In genomic region chr5:141681695-141682641, GRCh38 we compare ENCODE assay signal across 8 cellular contexts. TPM values are rescaled to one million over a fixed set of nuclear protein-coding genes. Genes with fewer than 3 reads are reported as not detected.
DNase-seq lines count a peak whose midpoint lies in the region; ATAC-seq lines count a peak whose summit lies in the region.

Gene ARAP3 (minus strand): TSS chr5:141682230. CDS start chr5:141680486, 1,744 bp downstream.

- no peaks in the 10 kb centered on the region for H3K9me3 Mint-ChIP-seq in activated CD4-positive, alpha-beta T cell treated with anti-CD3 and anti-CD28 coated beads, Interleukin-2, amount 10 ng/mL, durations not matched to agents 7 days and 5 days

- ATAC-seq in HG02623 (IDR thresholded peaks at IDR 0.05; ENCODE audit: unreplicated experiment) (no peak), HG02588 (IDR thresholded peaks at IDR 0.05; ENCODE audit: unreplicated experiment) (no peak)

- peak within 1 kb of the TSS; percentile 88 for H3K27ac Mint-ChIP-seq in activated CD4-positive, alpha-beta T cell treated with anti-CD3 and anti-CD28 coated beads, Interleukin-2, amount 10 ng/mL, durations not matched to agents 7 days and 5 days

- peak within 1 kb of the TSS; percentile 59 for H3K4me3 Mint-ChIP-seq in activated CD4-positive, alpha-beta T cell treated with anti-CD3 and anti-CD28 coated beads, Interleukin-2, amount 10 ng/mL, durations not matched to agents 7 days and 5 days

- H3K27me3 Mint-ChIP-seq in activated CD4-positive, alpha-beta T cell treated with anti-CD3 and anti-CD28 coated beads, Interleukin-2, amount 10 ng/mL, durations not matched to agents 7 days and 5 days: peaks cover 3% of the 10 kb centered on the region

- peaks cover 35% of the 10 kb centered on the region for H3K4me1 Mint-ChIP-seq in activated CD4-positive, alpha-beta T cell treated with anti-CD3 and anti-CD28 coated beads, Interleukin-2, amount 10 ng/mL, durations not matched to agents 7 days and 5 days

- POLR2A ChIA-PET in activated CD4-positive, alpha-beta T cell treated with anti-CD3 and anti-CD28 coated beads, Interleukin-2, amount 10 ng/mL, durations not matched to agents 7 days and 5 days (lab: Charles Lee): no interaction called here

- peak; percentile 54 for DNase-seq in CMK (ENCODE audit: low read depth)
- DNase-seq in LoVo (ENCODE audit: low spot score): peak; percentile 87
- peak; percentile 26 for DNase-seq in activated CD4-positive, alpha-beta T cell treated with anti-CD3 and anti-CD28 coated beads, Interleukin-2, amount 10 ng/mL, durations not matched to agents 7 days and 5 days
- peak; percentile 80 for DNase-seq in ecto neural progenitor cell (ENCODE audit: low spot score)
- DNase-seq in left kidney (ENCODE audit: low read depth, low spot score): peak; percentile 77
- DNase-seq in stimulated activated CD4-positive, alpha-beta T cell treated with anti-CD3 and anti-CD28 coated beads, Interleukin-2, amount 100 ng/mL, for 24 hours: peak; percentile 47 to 57

- CTCF ChIA-PET in activated CD4-positive, alpha-beta T cell treated with anti-CD3 and anti-CD28 coated beads, Interleukin-2, amount 10 ng/mL, durations not matched to agents 7 days and 5 days (lab: Charles Lee): interaction anchor here (1.3 to 5.9 kb wide), 4 partner anchors 11 to 279 kb away, joined by 3 to 43 read pairs (median 10); no protein-coding TSS in a partner anchor

- H3K36me3 Mint-ChIP-seq in activated CD4-positive, alpha-beta T cell treated with anti-CD3 and anti-CD28 coated beads, Interleukin-2, amount 10 ng/mL, durations not matched to agents 7 days and 5 days (ENCODE audit: low read depth): no peaks in the 10 kb centered on the region

RNA-seq across cellular contexts. Expression of gene ARAP3, which starts in this region (rescaled TPM):
- total RNA-seq in activated CD4-positive, alpha-beta T cell treated with anti-CD3 and anti-CD28 coated beads, Interleukin-2, amount 10 ng/mL, durations not matched to agents 7 days and 5 days: 1 to 10 TPM; 4.2 to 4.6 TPM

Comparison
In these comparisons a context has a peak if more than half of its experiments do, and no peak if none do; other contexts are left out.
1. DNase-seq: peak in every context shown above with its lines; median percentile 87 in LoVo; 80 in ecto neural progenitor cell; 77 in left kidney; 54 in CMK; 52 in stimulated activated CD4-positive, alpha-beta T cell treated with anti-CD3 and anti-CD28 coated beads, Interleukin-2, amount 100 ng/mL, for 24 hours; 26 in activated CD4-positive, alpha-beta T cell treated with anti-CD3 and anti-CD28 coated beads, Interleukin-2, amount 10 ng/mL, durations not matched to agents 7 days and 5 days.